ENCODE assay signal across 20 cellular contexts in the genomic region with DNA sequence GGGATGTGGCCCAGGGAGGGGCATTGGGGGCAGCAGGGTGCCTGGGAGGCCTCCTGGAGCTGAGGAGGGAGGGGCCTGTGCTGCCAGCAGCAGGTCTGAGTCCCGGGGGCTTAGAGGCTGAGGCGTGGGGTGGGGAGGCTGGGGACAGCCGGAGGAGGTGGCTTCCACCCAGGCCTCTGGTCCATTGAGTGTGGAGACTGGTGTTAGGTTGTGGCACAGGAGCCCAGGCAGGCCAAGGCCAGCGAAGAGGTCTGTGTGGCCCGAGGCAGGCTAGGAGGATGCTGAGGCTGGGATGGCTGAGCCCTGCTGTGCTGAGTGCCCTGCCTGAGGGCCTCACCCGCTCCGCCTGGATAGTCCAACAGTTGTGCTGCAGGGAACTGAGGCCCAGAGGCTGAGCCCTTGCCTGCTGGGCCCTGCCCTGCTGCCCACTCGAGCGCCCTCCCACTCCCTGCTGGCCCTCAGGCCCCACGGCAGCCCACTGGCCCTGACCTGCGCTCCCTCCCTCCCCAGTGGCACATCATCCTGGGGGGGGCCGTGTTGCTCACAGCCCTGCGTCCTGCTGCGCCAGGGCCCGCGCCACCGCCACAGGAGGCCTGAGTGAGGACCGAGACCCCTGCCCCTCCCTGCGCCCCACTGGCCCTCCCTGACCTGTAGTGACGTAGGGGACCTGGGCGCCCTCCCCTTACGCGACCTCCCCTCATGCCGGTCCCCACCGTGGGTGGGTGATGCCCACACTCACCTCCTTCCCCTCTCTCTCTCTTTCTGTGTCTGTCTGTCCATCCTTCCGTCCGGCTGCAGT. TPM values are rescaled to one million over a fixed set of nuclear protein-coding genes. Genes with fewer than 3 reads are reported as not detected.
"Had no signal": no experiment of that assay in that cellular context is flagged by ENCODE, and none has a peak within 500 bp of the region (broad histone marks: within the 10 kb centered on the region; RNA-seq: fewer than 3 reads in every experiment).

No MANE protein-coding gene starts in this region.

- H3K9me3 ChIP-seq: body of pancreas, colonic mucosa, gastrocnemius medialis, heart left ventricle, prostate gland, testis had no signal

- H3K4me3 ChIP-seq: body of pancreas, colonic mucosa, gastrocnemius medialis, heart left ventricle, prostate gland, testis had no signal

- H3K36me3 Mint-ChIP-seq: natural killer cell had no signal

- H3K27ac Mint-ChIP-seq: type B pancreatic cell had no signal

- H3K27me3 ChIP-seq: body of pancreas, colonic mucosa, gastrocnemius medialis, heart left ventricle, testis had no signal

- DNase-seq: activated CD4-positive, alpha-beta T cell treated with anti-CD3 and anti-CD28 coated beads, Interleukin-2, amount 50 U/mL, for 4 hours; activated naive CD4-positive, alpha-beta T cell; activated naive CD8-positive, alpha-beta T cell treated with anti-CD3 and anti-CD28 coated beads for 36 hours; activated T-cell treated with anti-CD3 and anti-CD28 coated beads for 4 hours; amniotic stem cell; body of pancreas; caudate nucleus; colonic mucosa; gastrocnemius medialis; mesendoderm; natural killer cell; occipital lobe; SW 1271; testis had no signal

- H3K9me3 Mint-ChIP-seq: natural killer cell, type B pancreatic cell had no signal

- H3K27ac ChIP-seq: body of pancreas, colonic mucosa, heart left ventricle, prostate gland, testis had no signal

- H3K27me3 Mint-ChIP-seq: activated naive CD8-positive, alpha-beta T cell treated with anti-CD3 and anti-CD28 coated beads for 36 hours had no signal

- ATAC-seq: body of pancreas, gastrocnemius medialis, right cardiac atrium had no signal

- H3K4me3 Mint-ChIP-seq: natural killer cell, type B pancreatic cell had no signal

RNA-seq across cellular contexts. Expression of gene ASPDH, which starts 32.2 kb away (rescaled TPM):
- total RNA-seq: activated naive CD8-positive, alpha-beta T cell treated with anti-CD3 and anti-CD28 coated beads for 36 hours; body of pancreas; colonic mucosa; gastrocnemius medialis; heart left ventricle; natural killer cell; prostate gland; right cardiac atrium; skeletal muscle tissue; T-helper 2 cell treated with Interferon-gamma antibody and Interleukin-4, amounts not matched to agents 100 ng/mL and 5 ng/mL, for 36 hours; testis had no signal

RNA-seq across cellular contexts. Expression of gene MYBPC2, which starts 48.9 kb away (rescaled TPM):
- total RNA-seq: body of pancreas, colonic mucosa, occipital lobe, right cardiac atrium had no signal
